Comparison of ENCODE assay signal across 16 cellular contexts in the genomic region with DNA sequence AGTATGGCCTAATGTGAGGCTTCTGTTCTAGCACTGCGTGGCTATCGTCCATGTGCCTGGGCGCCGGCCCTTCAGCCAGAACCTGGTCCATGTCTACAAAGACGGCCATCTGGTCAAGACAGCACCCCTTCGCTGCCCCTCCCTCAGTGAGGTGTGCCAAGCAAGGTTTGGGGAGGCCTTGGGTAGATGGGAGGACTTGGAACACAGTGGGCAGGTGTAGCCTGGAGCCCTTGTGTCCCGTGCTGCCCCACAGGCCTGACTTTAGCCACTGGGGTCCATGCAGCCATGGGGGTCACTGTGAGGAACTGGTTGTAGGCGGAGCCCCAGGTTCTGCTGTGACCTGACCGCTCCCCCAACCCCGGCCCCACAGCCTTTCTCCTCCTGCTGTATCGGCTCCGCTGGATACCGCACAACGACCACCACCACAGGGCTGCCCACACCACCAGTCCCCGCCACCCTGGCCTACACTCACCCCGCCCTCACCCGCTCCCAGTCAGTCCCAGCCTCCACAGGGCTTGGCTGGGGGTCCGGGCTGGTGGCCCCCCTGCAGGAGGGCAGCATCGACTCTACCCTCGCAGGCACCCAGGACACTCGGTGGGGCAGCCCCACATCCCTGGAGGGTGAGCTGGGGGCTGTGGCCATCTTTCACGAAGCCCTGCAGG.
"Had no signal": no experiment of that assay in that cellular context is flagged by ENCODE, and none has a peak within 500 bp of the region (broad histone marks: within the 10 kb centered on the region; RNA-seq: fewer than 3 reads in every experiment).

No MANE protein-coding gene starts in this region.

- H3K27me3 Mint-ChIP-seq: activated naive CD4-positive, alpha-beta T cell treated with anti-CD3 and anti-CD28 coated beads, Interleukin-2, amount 10 ng/mL, durations not matched to agents 7 days and 5 days had no signal

- H3K4me1 Mint-ChIP-seq: nephron had no signal

- DNase-seq: activated CD4-positive, alpha-beta T cell treated with anti-CD3 and anti-CD28 coated beads, Interleukin-2, amount 50 U/mL, for 48 hours; activated naive CD4-positive, alpha-beta T cell treated with anti-CD3 and anti-CD28 coated beads, Interleukin-2, amount 10 ng/mL, durations not matched to agents 7 days and 5 days; activated T-cell treated with anti-CD3 and anti-CD28 coated beads, Interleukin-2, amount 50 U/mL, for 1 hour; caudate nucleus; colonic mucosa; hypothalamus; stimulated activated CD4-positive, alpha-beta T cell treated with anti-CD3 and anti-CD28 coated beads, Interleukin-12 subunit alpha, Interleukin-12 subunit beta, amount 100 ng/mL, for 4 hours; stimulated activated CD4-positive, alpha-beta T cell treated with anti-CD3 and anti-CD28 coated beads, Interleukin-2, amount 100 ng/mL, for 24 hours; uterus; WERI-Rb-1 had no signal

- H3K4me3 ChIP-seq: colonic mucosa, esophagus muscularis mucosa, tibial artery, uterus had no signal

- H3K27ac Mint-ChIP-seq: nephron had no signal

- H3K27me3 ChIP-seq: colonic mucosa, esophagus muscularis mucosa, tibial artery, uterus had no signal

- H3K36me3 ChIP-seq: uterus had no signal

- H3K4me1 ChIP-seq: colonic mucosa, tibial artery, uterus had no signal

- H3K9me3 Mint-ChIP-seq: activated naive CD4-positive, alpha-beta T cell treated with anti-CD3 and anti-CD28 coated beads, Interleukin-2, amount 10 ng/mL, durations not matched to agents 7 days and 5 days; activated T-helper 2 cell treated with anti-CD3 and anti-CD28 coated beads, Interferon-gamma antibody, Interleukin-2, Interleukin-4, amounts not matched to agents 10 μg/mL and 5 μg/mL and 100 μg/mL, durations not matched to agents 14 hours and 24 hours and 36 hours; nephron; T-helper 1 cell treated with Interleukin-12 subunit alpha and Interleukin-12 subunit beta and Interleukin-4 antibody, amounts not matched to agents 30 μg/mL and 1 μg/mL, for 36 hours had no signal

- H3K9me3 ChIP-seq: colonic mucosa, esophagus muscularis mucosa, tibial artery, uterus had no signal

- FAIRE-seq: endometrium had no signal

- H3K4me3 Mint-ChIP-seq: activated naive CD4-positive, alpha-beta T cell treated with anti-CD3 and anti-CD28 coated beads, Interleukin-2, amount 10 ng/mL, durations not matched to agents 7 days and 5 days; nephron; T-helper 1 cell treated with Interleukin-12 subunit alpha and Interleukin-12 subunit beta and Interleukin-4 antibody, amounts not matched to agents 30 μg/mL and 1 μg/mL, for 36 hours had no signal

- H3K27ac ChIP-seq: colonic mucosa, esophagus muscularis mucosa, tibial artery, uterus, WERI-Rb-1 had no signal
